Comparison of ENCODE assay signal across 27 cellular contexts in the genomic region with DNA sequence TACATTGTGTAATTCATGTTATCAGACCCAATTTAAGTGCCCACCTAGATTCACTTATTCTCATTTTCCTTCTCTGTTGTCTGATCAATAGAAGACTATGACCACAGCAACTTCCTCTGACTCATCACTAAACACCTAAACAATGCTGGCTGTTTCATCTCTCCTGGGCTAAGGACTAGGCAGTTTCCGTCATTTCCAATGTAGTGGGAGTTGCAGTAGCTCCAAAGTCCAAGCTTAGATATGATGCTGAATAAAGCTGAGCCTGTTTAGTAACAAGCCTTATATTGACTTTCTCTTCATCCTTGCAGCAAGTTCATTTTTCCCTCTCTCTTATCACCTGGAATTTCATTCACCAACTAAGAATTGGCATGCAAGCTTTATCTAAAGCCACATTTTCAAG. TPM values are rescaled to one million over a fixed set of nuclear protein-coding genes. Genes with fewer than 3 reads are reported as not detected.
DNase-seq lines count a peak whose midpoint lies in the region; ATAC-seq, FAIRE-seq and TF ChIP-seq lines count a peak whose summit lies in the region.
"Had no signal": no experiment of that assay in that cellular context is flagged by ENCODE, and none has a peak within 500 bp of the region (broad histone marks: within the 10 kb centered on the region; RNA-seq: fewer than 3 reads in every experiment).

No MANE protein-coding gene starts in this region.

- H3K4me1 ChIP-seq in mesendoderm (ENCODE audit: control insufficient read depth, low read depth, low read length) = no peaks in the 10 kb centered on the region
- H3K4me1 ChIP-seq: lower lobe of right lung, SJSA1, transverse colon had no signal

- no peak overlapping the region for H4K5ac ChIP-seq in mesendoderm (ENCODE audit: low read length)

- H3K18ac ChIP-seq in mesendoderm (ENCODE audit: low read length) = no peak overlapping the region

- H3K9ac ChIP-seq in mesendoderm (ENCODE audit: low read length) = no peak overlapping the region
- H3K9ac ChIP-seq: KMS-11 had no signal

- H3K4me3 ChIP-seq in bronchial epithelial cell (ENCODE audit: low read depth, low read length) (no peak overlapping the region), mesendoderm (ENCODE audit: low read length) (no peak overlapping the region)
- H3K4me3 ChIP-seq: lower lobe of right lung, ovary, SJSA1, transverse colon had no signal

- H3K27me3 ChIP-seq in bronchial epithelial cell (ENCODE audit: control insufficient read depth, insufficient read depth, low read length) (no peaks in the 10 kb centered on the region), mesendoderm (ENCODE audit: insufficient read depth, low read length, poor library complexity) (no peaks in the 10 kb centered on the region)
- H3K27me3 ChIP-seq: ovary, SJSA1, transverse colon had no signal

- DNase-seq in H54 (ENCODE audit: insufficient read length, low spot score) (peak; percentile 2), HuH-7.5 (ENCODE audit: low spot score) (peak; percentile 13), bronchial epithelial cell (ENCODE audit: low read depth) (peak; percentile 11), mesendoderm (peak; percentile 19)
- DNase-seq in stimulated activated CD4-positive, alpha-beta T cell treated with anti-CD3 and anti-CD28 coated beads, Interleukin-2, amount 100 ng/mL, for 48 hours = no peak
- DNase-seq: activated CD4-positive, alpha-beta memory T cell treated with anti-CD3 and anti-CD28 coated beads for 36 hours; activated CD4-positive, CD25-positive, alpha-beta regulatory T cell treated with anti-CD3 and anti-CD28 coated beads, Interleukin-2, amount 50 U/mL, for 72 hours; activated CD8-positive, alpha-beta memory T cell treated with anti-CD3 and anti-CD28 coated beads, Interleukin-2, amount 50 U/mL, for 48 hours; caudate nucleus; endodermal cell; lower lobe of right lung; NCI-H1417 treated with DMSO at 0.1 percent for 48 hours; NCI-H2081 treated with DMSO at 0.1 percent for 48 hours; NCI-H226; NCI-H748 treated with DMSO at 0.1 percent for 48 hours; nephron progenitor cell; ovary; transverse colon had no signal

- no peak for TF ChIP-seq POLR2A in H54 (IDR thresholded peaks at IDR 0.05; ENCODE audit: low read depth, low read length)

- no peak overlapping the region for H2BK5ac ChIP-seq in mesendoderm (ENCODE audit: low read length)

- H3K36me3 ChIP-seq in bronchial epithelial cell (ENCODE audit: control insufficient read depth, insufficient read depth, low read length) (no peaks in the 10 kb centered on the region), mesendoderm (ENCODE audit: control insufficient read depth, insufficient read depth, low read length) (no peaks in the 10 kb centered on the region)
- H3K36me3 ChIP-seq: lower lobe of right lung, ovary, SJSA1, transverse colon had no signal

- H2BK120ac ChIP-seq in mesendoderm (ENCODE audit: low read depth, low read length) = no peak overlapping the region

- no peak overlapping the region for H4K8ac ChIP-seq in mesendoderm (ENCODE audit: low read depth, low read length)

- ATAC-seq in HG02798 (IDR thresholded peaks at IDR 0.05; ENCODE audit: poor library complexity, unreplicated experiment) = no peak
- ATAC-seq in GM19023 (IDR thresholded peaks at IDR 0.05; ENCODE audit: unreplicated experiment) = no peak
- ATAC-seq: activated T-helper 17 cell treated with anti-CD3 and anti-CD28 coated beads, Interleukin-2, amount 50 U/mL, for 72 hours; lower lobe of right lung had no signal

- TF ChIP-seq CTCF in bronchial epithelial cell (IDR thresholded peaks at IDR 0.05; ENCODE audit: insufficient read depth, low read length, severe bottlenecking) = no peak

- WGBS in mesendoderm (ENCODE audit: extremely low coverage, insufficient coverage, low lambda C conversion rate) = no CpG with 5 or more reads among the region's 1 CpG

- H2BK15ac ChIP-seq in mesendoderm (replicated peaks; ENCODE audit: low read depth) = no peak overlapping the region

- H3K27ac ChIP-seq in mesendoderm (ENCODE audit: low read depth, low read length) = no peak overlapping the region
- H3K27ac ChIP-seq: C4-2B, KMS-11, lower lobe of right lung, ovary, SJSA1, transverse colon had no signal

- H3K23ac ChIP-seq in mesendoderm (ENCODE audit: low read length) = no peak overlapping the region

- H3K56ac ChIP-seq in mesendoderm (ENCODE audit: low read length) = no peak overlapping the region

- H2AK5ac ChIP-seq in mesendoderm (ENCODE audit: low read length) = no peak overlapping the region

- FAIRE-seq in H54 (lab: Jason Lieb, UNC) (no peak), bronchial epithelial cell (lab: Jason Lieb, UNC) (no peak)
- FAIRE-seq: GM12892, RCC 7860, TTC549 had no signal

- H3K4ac ChIP-seq in mesendoderm (ENCODE audit: low read depth, low read length) = no peak overlapping the region

- H3K79me1 ChIP-seq in mesendoderm (ENCODE audit: low read length) = no peaks in the 10 kb centered on the region

- H3K79me2 ChIP-seq in mesendoderm (ENCODE audit: control insufficient read depth, insufficient read depth, low read length) = no peaks in the 10 kb centered on the region

- H3K4me2 ChIP-seq in mesendoderm (ENCODE audit: low read length) = no peak overlapping the region
- H3K4me2 ChIP-seq: KMS-11 had no signal

RNA-seq across cellular contexts. Expression of a gene that starts 53.5 kb away (rescaled TPM):
- 0.26 TPM in 2 replicates for total RNA-seq in bronchial epithelial cell
- 0.39 TPM for polyA plus RNA-seq in mesendoderm (2013, experiment 1 of 2)
- polyA plus RNA-seq in mesendoderm (2013, experiment 2 of 2) = 0.39 TPM

Comparison
In these comparisons a context has a peak if more than half of its experiments do, and no peak if none do; other contexts are left out.
1. DNase-seq: peak in H54 (single experiment), HuH-7.5 (single experiment), bronchial epithelial cell (single experiment) and mesendoderm (single experiment); none in stimulated activated CD4-positive, alpha-beta T cell treated with anti-CD3 and anti-CD28 coated beads, Interleukin-2, amount 100 ng/mL, for 48 hours (0 of 2).